Comparison of ENCODE assay signal across 8 cellular contexts in genomic region chr3:126356373-126357298, GRCh38. TPM values are rescaled to one million over a fixed set of nuclear protein-coding genes. Genes with fewer than 3 reads are reported as not detected.
DNase-seq lines count a peak whose midpoint lies in the region; FAIRE-seq and TF ChIP-seq lines count a peak whose summit lies in the region.

No MANE protein-coding gene starts in this region.

- DNase-seq in C1 segment of cervical spinal cord (lab: John Stamatoyannopoulos, UW) (peak in 9 of 14 donors; percentile 41 to 82 (median 77)), HFFc6 (no peak), amygdala (lab: John Stamatoyannopoulos, UW) (peak in 33 of 56 donors; percentile 34 to 81 (median 62)), skeletal muscle cell (ENCODE audit: low read depth) (no peak), GM12892 (ENCODE audit: insufficient read length) (no peak), NCI-H1436 (lab: John Stamatoyannopoulos, UW) (no peak)
- DNase-seq in effector CD4-positive, alpha-beta T cell, result no peak

- no peaks in the 10 kb centered on the region for H3K9me3 Mint-ChIP-seq in HFFc6

- H3K4me1 Mint-ChIP-seq in HFFc6 (ENCODE audit: low read depth), result peaks cover 16% of the 10 kb centered on the region

- H3K27ac Mint-ChIP-seq in HFFc6, result peak overlapping the region; percentile 51; the same call in 1 of the 2 replicates

- H3K4me3 Mint-ChIP-seq in HFFc6, result peak overlapping the region; percentile 85

- TF ChIP-seq POLR2A in GM12892 (IDR thresholded peaks at IDR 0.05; ENCODE audit: low read depth, low read length), result no peak

- FAIRE-seq in GM12892 (lab: Jason Lieb, UNC), result no peak

- H3K27me3 Mint-ChIP-seq in HFFc6 (ENCODE audit: insufficient read depth), result peaks cover 27% of the 10 kb centered on the region

- no peaks in the 10 kb centered on the region for H3K36me3 Mint-ChIP-seq in HFFc6 (ENCODE audit: low read depth)

- TF ChIP-seq CTCF in HFFc6 (IDR thresholded peaks at IDR 0.05), result no peak

- H3K4me3 ChIP-seq in iPS-11a (ENCODE audit: low read depth, low read length) (peak overlapping the region; percentile 49), skeletal muscle cell (ENCODE audit: low read depth, low read length) (peak overlapping the region; percentile 51)

RNA-seq across cellular contexts. Expression of gene KLF15, which starts 0.6 kb away (rescaled TPM):
- total RNA-seq in HFFc6 (2021; fragmentation: NEBNext Ultra II Directional; extraction: Animal tissue kit (Norgen Biotek cat#: 25700)), result 1 to 10 TPM in 2 of 6 experiments, under 1 TPM in 4; 0.63 to 1.2 (median 0.81) TPM
- polyA plus RNA-seq in GM12892 (2012; ENCODE audit: missing spikeins), result not detected

RNA-seq across cellular contexts. Expression of gene CFAP100, which starts 38.1 kb away (rescaled TPM):
- not detected for total RNA-seq in HFFc6 (2021; fragmentation: NEBNext Ultra II Directional; extraction: Animal tissue kit (Norgen Biotek cat#: 25700))
- polyA plus RNA-seq in GM12892 (2012; ENCODE audit: missing spikeins), result not detected

Comparison
In these comparisons a context has a peak if more than half of its experiments do, and no peak if none do; other contexts are left out.
1. DNase-seq: peak in C1 segment of cervical spinal cord (9 of 14) and amygdala (33 of 56); none in HFFc6 (single experiment), skeletal muscle cell (single experiment), GM12892 (single experiment), NCI-H1436 (single experiment) and effector CD4-positive, alpha-beta T cell (single experiment).